Comparison of ENCODE assay signal across 9 cellular contexts in genomic region chr16:10871157-10871991, GRCh38. TPM values are rescaled to one million over a fixed set of nuclear protein-coding genes. Genes with fewer than 3 reads are reported as not detected.
DNase-seq lines count a peak whose midpoint lies in the region; ATAC-seq, FAIRE-seq and TF ChIP-seq lines count a peak whose summit lies in the region.
"Had no signal": no experiment of that assay in that cellular context is flagged by ENCODE, and none has a peak within 500 bp of the region (broad histone marks: within the 10 kb centered on the region; RNA-seq: fewer than 3 reads in every experiment).

No MANE protein-coding gene starts in this region.

- H3K36me3 ChIP-seq in pancreas (no peaks in the 10 kb centered on the region), mesendoderm (ENCODE audit: control insufficient read depth, insufficient read depth, low read length) (no peaks in the 10 kb centered on the region)

- H3K9me3 ChIP-seq in pancreas = no peaks in the 10 kb centered on the region

- H3K4me1 ChIP-seq in pancreas (peaks cover 3 to 43% (median 19%) of the 10 kb centered on the region in 3 donors), mesendoderm (ENCODE audit: control insufficient read depth, low read depth, low read length) (no peaks in the 10 kb centered on the region)

- no peak overlapping the region for H2BK5ac ChIP-seq in mesendoderm (ENCODE audit: low read length)

- H4K5ac ChIP-seq in mesendoderm (ENCODE audit: low read length) = no peak overlapping the region

- WGBS in pancreas, 2 donors = 38 to 39% methylated on average over 9 to 10 of the region's 10 CpGs
- WGBS in mesendoderm (ENCODE audit: extremely low coverage, insufficient coverage, low lambda C conversion rate) = no CpG with 5 or more reads among the region's 10 CpGs

- TF ChIP-seq CTCF in pancreas (IDR thresholded peaks at IDR 0.05) = no peak

- no peak overlapping the region for H3K18ac ChIP-seq in mesendoderm (ENCODE audit: low read length)

- no peak overlapping the region for H3K23ac ChIP-seq in mesendoderm (ENCODE audit: low read length)

- FAIRE-seq in pancreas (lab: Jason Lieb, UNC) = no peak

- H2AK5ac ChIP-seq in mesendoderm (ENCODE audit: low read length) = no peak overlapping the region

- H3K4ac ChIP-seq in mesendoderm (ENCODE audit: low read depth, low read length) = no peak overlapping the region

- H2BK120ac ChIP-seq in mesendoderm (ENCODE audit: low read depth, low read length) = no peak overlapping the region

- intact Hi-C loops in pancreas (cut with DNase I) = no loop called here

- no peak overlapping the region for H3K9ac ChIP-seq in mesendoderm (ENCODE audit: low read length)

- no peaks in the 10 kb centered on the region for H3K79me1 ChIP-seq in mesendoderm (ENCODE audit: low read length)

- no peaks in the 10 kb centered on the region for H3K79me2 ChIP-seq in mesendoderm (ENCODE audit: control insufficient read depth, insufficient read depth, low read length)

- H3K27ac ChIP-seq in pancreas (peak overlapping the region; percentile 14 to 81 (median 66)), mesendoderm (ENCODE audit: low read depth, low read length) (no peak overlapping the region)

- no peak overlapping the region for H3K4me2 ChIP-seq in mesendoderm (ENCODE audit: low read length)

- H3K4me3 ChIP-seq in pancreas (no peak overlapping the region), mesendoderm (ENCODE audit: low read length) (no peak overlapping the region)

- no peak overlapping the region for H4K8ac ChIP-seq in mesendoderm (ENCODE audit: low read depth, low read length)

- H3K56ac ChIP-seq in mesendoderm (ENCODE audit: low read length) = no peak overlapping the region

- H3K27me3 ChIP-seq in pancreas = no peaks in the 10 kb centered on the region
- no peaks in the 10 kb centered on the region for H3K27me3 ChIP-seq in mesendoderm (ENCODE audit: insufficient read depth, low read length, poor library complexity)

- H2BK15ac ChIP-seq in mesendoderm (replicated peaks; ENCODE audit: low read depth) = no peak overlapping the region

- peak; percentile 43 to 48 for DNase-seq in AML-193 (lab: John Stamatoyannopoulos, UW)
- DNase-seq in SW480 (ENCODE audit: low spot score) = peak; percentile 80
- peak; percentile 52 for DNase-seq in dermis blood vessel endothelial cell
- peak; percentile 86 to 97 (median 90) for DNase-seq in pancreas
- no peak for DNase-seq in inferior parietal cortex (ENCODE audit: extremely low spot score)
- DNase-seq in mesendoderm = no peak

- ATAC-seq in GM19023 (IDR thresholded peaks at IDR 0.05; ENCODE audit: unreplicated experiment) = peak; percentile 66
- peak; percentile 48 for ATAC-seq in HG03520 (IDR thresholded peaks at IDR 0.05; ENCODE audit: unreplicated experiment)
- peak; percentile 80 to 92 (median 86) for ATAC-seq in pancreas

RNA-seq across cellular contexts. Expression of gene CIITA, which starts 5.6 kb away (rescaled TPM):
- total RNA-seq in dermis blood vessel endothelial cell (under 0.01 and 0.28 TPM in 2 replicates), pancreas (10 to 100 TPM in 2 of 6 donors, 1 to 10 TPM in 4; 1.8 to 39.7 (median 3.7) TPM)
- polyA plus RNA-seq in pancreas = 1 to 10 TPM; 6.5 to 8.6 TPM
- 0.07 TPM for polyA plus RNA-seq in mesendoderm (2013, experiment 1 of 2)
- 0.03 TPM for polyA plus RNA-seq in mesendoderm (2013, experiment 2 of 2)
- polyA plus RNA-seq: neural cell had no signal

RNA-seq across cellular contexts. Expression of gene TVP23A, which starts 52.8 kb away (rescaled TPM):
- not detected in 2 replicates for total RNA-seq in dermis blood vessel endothelial cell
- under 1 TPM in 3 of 6 donors, not detected in 3; 0.08 to 0.18 (median 0.16) TPM for total RNA-seq in pancreas
- under 1 TPM; 0.05 to 0.34 TPM for polyA plus RNA-seq in pancreas
- polyA plus RNA-seq in mesendoderm (2013, experiment 1 of 2) = 1.1 TPM
- 0.78 TPM for polyA plus RNA-seq in mesendoderm (2013, experiment 2 of 2)

Comparison
In these comparisons a context has a peak if more than half of its experiments do, and no peak if none do; other contexts are left out.
1. DNase-seq: peak in AML-193 (2 of 2), SW480 (single experiment), dermis blood vessel endothelial cell (single experiment) and pancreas (6 of 6); none in inferior parietal cortex (single experiment) and mesendoderm (single experiment).
2. Peak in every context shown above with its lines, with median percentiles within 50 percentile points of each other: ATAC-seq.